1 cellular context compared by ENCODE assay signal in the genomic region with DNA sequence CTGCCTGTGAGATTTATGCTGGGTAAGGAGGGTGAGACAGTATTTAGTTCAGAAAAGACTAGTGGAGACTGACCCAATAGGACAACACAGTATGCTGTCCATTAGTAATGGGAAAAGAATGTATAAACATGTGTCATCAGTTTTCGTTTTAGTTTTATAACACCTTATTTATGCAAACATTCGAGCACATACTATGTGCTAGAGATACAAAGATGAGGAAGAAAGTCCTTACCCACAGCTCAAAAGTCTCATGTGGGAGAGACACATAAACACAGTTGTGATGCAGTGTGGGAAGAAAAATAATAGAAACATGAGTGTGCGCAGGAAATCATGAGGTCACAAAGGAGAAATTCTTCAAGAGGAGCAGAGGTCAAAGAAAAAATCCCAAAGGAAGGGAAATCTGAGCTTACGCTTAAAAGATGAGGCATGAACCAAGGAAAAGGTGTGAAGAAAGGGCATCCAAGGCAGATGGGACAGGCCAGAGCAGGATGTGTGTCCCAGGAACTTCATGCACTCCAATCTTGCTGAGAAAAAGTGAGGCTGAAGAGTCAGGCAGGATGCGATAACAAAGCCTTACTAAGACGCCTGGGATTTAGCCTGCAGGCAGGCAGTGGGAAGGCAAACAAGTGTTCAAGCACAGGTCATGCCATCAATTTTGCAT.
A peak's percentile ranks its signal among the peaks of the same experiment; 100 is the strongest.
TF ChIP-seq lines count a peak whose summit lies in the region.

No MANE protein-coding gene starts in this region.

TF ChIP-seq in SK-N-SH, 30 proteins besides CTCF, POLR2A, EP300 and RAD21 (continued from another document):
- TF ChIP-seq, protein P1, sequence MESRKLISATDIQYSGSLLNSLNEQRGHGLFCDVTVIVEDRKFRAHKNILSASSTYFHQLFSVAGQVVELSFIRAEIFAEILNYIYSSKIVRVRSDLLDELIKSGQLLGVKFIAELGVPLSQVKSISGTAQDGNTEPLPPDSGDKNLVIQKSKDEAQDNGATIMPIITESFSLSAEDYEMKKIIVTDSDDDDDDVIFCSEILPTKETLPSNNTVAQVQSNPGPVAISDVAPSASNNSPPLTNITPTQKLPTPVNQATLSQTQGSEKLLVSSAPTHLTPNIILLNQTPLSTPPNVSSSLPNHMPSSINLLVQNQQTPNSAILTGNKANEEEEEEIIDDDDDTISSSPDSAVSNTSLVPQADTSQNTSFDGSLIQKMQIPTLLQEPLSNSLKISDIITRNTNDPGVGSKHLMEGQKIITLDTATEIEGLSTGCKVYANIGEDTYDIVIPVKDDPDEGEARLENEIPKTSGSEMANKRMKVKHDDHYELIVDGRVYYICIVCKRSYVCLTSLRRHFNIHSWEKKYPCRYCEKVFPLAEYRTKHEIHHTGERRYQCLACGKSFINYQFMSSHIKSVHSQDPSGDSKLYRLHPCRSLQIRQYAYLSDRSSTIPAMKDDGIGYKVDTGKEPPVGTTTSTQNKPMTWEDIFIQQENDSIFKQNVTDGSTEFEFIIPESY (IDR thresholded peaks at IDR 0.05; ENCODE audit: borderline replicate concordance, low read depth): no peak
- TF ChIP-seq SMC3 (IDR thresholded peaks at IDR 0.05; ENCODE audit: low read depth, low read length) (no peak), SIN3A (IDR thresholded peaks at IDR 0.05; ENCODE audit: borderline replicate concordance, low read depth, low read length) (no peak), NRF1 (IDR thresholded peaks at IDR 0.05; ENCODE audit: low read depth, low read length) (no peak), TCF12 (IDR thresholded peaks at IDR 0.05) (peak; percentile 51), RFX5 (IDR thresholded peaks at IDR 0.05; ENCODE audit: low read length) (no peak), TEAD4 (IDR thresholded peaks at IDR 0.05; ENCODE audit: borderline replicate concordance, insufficient read depth) (no peak; the same call in 1 of the 2 replicates), CHD2 (IDR thresholded peaks at IDR 0.05; ENCODE audit: low read length, partially characterized antibody) (no peak), TAF1 (IDR thresholded peaks at IDR 0.05; ENCODE audit: borderline replicate concordance, low read depth, low read length) (0 out of 2 replicates have a peak, but pooled peaks have one; percentile 12), MEF2A (IDR thresholded peaks at IDR 0.05; ENCODE audit: borderline replicate concordance, low read depth) (no peak), JUND (IDR thresholded peaks at IDR 0.05) (peak; percentile 59; the same call in 1 of the 2 replicates), RXRA (IDR thresholded peaks at IDR 0.05; ENCODE audit: borderline replicate concordance, low read depth) (0 out of 2 replicates have a peak, but pooled peaks have one; percentile 47)
- TF ChIP-seq, protein P2, sequence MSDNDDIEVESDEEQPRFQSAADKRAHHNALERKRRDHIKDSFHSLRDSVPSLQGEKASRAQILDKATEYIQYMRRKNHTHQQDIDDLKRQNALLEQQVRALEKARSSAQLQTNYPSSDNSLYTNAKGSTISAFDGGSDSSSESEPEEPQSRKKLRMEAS (IDR thresholded peaks at IDR 0.05; ENCODE audit: low read depth): peak; percentile 62
- TF ChIP-seq, protein P3, sequence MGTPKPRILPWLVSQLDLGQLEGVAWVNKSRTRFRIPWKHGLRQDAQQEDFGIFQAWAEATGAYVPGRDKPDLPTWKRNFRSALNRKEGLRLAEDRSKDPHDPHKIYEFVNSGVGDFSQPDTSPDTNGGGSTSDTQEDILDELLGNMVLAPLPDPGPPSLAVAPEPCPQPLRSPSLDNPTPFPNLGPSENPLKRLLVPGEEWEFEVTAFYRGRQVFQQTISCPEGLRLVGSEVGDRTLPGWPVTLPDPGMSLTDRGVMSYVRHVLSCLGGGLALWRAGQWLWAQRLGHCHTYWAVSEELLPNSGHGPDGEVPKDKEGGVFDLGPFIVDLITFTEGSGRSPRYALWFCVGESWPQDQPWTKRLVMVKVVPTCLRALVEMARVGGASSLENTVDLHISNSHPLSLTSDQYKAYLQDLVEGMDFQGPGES (IDR thresholded peaks at IDR 0.05; ENCODE audit: low read depth, low read length): no peak
- TF ChIP-seq, protein P4, sequence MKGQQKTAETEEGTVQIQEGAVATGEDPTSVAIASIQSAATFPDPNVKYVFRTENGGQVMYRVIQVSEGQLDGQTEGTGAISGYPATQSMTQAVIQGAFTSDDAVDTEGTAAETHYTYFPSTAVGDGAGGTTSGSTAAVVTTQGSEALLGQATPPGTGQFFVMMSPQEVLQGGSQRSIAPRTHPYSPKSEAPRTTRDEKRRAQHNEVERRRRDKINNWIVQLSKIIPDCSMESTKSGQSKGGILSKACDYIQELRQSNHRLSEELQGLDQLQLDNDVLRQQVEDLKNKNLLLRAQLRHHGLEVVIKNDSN (IDR thresholded peaks at IDR 0.05; ENCODE audit: borderline replicate concordance, low read depth): no peak
